Comparison of ENCODE assay signal across 1 cellular context in the genomic region with DNA sequence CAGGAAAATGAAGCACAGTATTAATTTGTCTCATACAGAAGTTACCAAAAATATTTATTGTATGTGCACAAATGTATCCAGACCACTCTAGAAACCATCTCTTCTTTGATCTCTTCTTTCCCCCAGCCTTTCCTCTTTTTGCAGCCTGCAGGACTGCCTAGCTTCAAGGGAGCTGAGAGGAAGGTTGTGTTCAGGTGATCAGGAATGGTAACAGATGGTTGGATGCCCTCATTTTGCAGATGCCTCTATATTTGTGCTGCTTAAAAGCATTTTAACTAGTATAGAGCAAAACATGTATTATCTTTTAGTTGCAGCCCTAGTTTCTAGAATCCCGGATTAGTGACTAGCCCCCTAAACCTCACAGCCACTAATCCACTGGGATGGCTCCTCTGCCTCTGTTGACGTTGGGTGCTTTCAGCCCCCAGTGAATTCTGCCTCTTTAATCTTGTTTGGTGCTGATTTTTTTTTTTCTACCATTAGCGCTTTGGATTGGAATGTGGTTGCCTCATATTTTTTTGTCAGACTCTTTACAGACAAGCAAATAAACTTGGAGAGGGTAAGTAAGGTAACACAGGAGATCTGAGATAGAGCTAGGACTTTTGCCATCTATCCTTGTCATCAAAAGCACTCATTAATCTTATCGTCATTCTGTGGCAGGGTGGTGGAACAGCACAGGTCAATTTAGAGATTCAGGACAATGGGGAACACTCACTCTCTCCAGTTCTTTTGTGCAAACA.
TF ChIP-seq lines count a peak whose summit lies in the region.

No MANE protein-coding gene starts in this region.

TF ChIP-seq in K562, 482 proteins besides CTCF, POLR2A, EP300 and RAD21 (continued from another document):
- TF ChIP-seq ZBTB11 (CRISPR knock-in tag; IDR thresholded peaks at IDR 0.05) (no peak), C11orf30 (IDR thresholded peaks at IDR 0.05; ENCODE audit: low read depth) (peak; percentile 37; the same call in 1 of the 2 replicates), MTA2 (IDR thresholded peaks at IDR 0.05; ENCODE audit: low read depth) (peak; percentile 33; the same call in 1 of the 2 replicates), OTX1 (CRISPR knock-in tag; IDR thresholded peaks at IDR 0.05) (no peak), CEBPB (tag; IDR thresholded peaks at IDR 0.05) (peak; percentile 69), SMAD4 (CRISPR knock-in tag; conservative IDR thresholded peaks at IDR 0.05) (peak; percentile 48; the same call in 1 of the 2 replicates), GTF2E2 (tag; IDR thresholded peaks at IDR 0.05) (0 out of 2 replicates have a peak, but pooled peaks have one; percentile 50), RFX7 (CRISPR knock-in tag; IDR thresholded peaks at IDR 0.05) (no peak)
